19 cellular contexts compared by ENCODE assay signal in the genomic region with DNA sequence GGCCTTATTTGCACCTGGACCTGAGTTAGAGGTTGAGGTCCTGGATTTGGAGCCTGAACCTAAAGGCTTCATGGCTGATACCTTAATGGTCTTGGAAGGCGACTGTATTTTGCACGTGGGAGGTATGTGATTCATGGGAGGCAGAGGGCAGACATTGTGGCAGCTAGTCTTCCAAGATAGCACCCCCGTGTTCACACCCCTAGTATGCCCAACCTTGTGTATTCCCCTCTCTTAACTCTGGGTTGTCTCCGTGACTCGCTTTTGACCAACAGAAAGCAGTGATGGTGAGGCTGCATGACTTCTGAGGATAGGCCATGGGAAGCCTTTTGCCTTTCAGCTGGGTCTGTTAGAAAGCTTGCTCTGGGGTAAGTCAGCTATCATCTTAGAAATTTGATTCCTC. TPM values are rescaled to one million over a fixed set of nuclear protein-coding genes. Genes with fewer than 3 reads are reported as not detected.
"Had no signal": no experiment of that assay in that cellular context is flagged by ENCODE, and none has a peak within 500 bp of the region (broad histone marks: within the 10 kb centered on the region; RNA-seq: fewer than 3 reads in every experiment).

No MANE protein-coding gene starts in this region.

- H3K36me3 ChIP-seq: neutrophil, sigmoid colon, thyroid gland, upper lobe of left lung had no signal

- H3K27me3 ChIP-seq: neutrophil, sigmoid colon, thyroid gland, upper lobe of left lung had no signal

- H3K4me3 ChIP-seq: coronary artery, mucosa of descending colon, sigmoid colon, skin epidermis, thyroid gland, upper lobe of left lung had no signal

- DNase-seq: effector CD4-positive, alpha-beta T cell; endodermal cell; foreskin melanocyte; hippocampal formation; mammary epithelial cell; mucosa of descending colon; naive thymus-derived CD8-positive, alpha-beta T cell; sigmoid colon; stimulated activated CD4-positive, alpha-beta T cell treated with anti-CD3 and anti-CD28 coated beads, Interleukin-2, amount 100 ng/mL, for 24 hours; stimulated activated CD4-positive, alpha-beta T cell treated with anti-CD3 and anti-CD28 coated beads, Interleukin-4, amount 100 ng/mL, for 4 hours; stimulated activated naive B cell treated with anti-CD40 and anti-IgM and Interleukin-4, amounts not matched to agents 10 μg/mL and 1 μg/mL and 100 μg/mL, for 72 hours; stimulated activated naive CD8-positive, alpha-beta T cell treated with anti-CD3 and anti-CD28 coated beads, Interleukin-15, amount 100 ng/mL, for 72 hours; thyroid gland; upper lobe of left lung had no signal

- ATAC-seq: left lobe of liver; mucosa of descending colon; naive thymus-derived CD8-positive, alpha-beta T cell; stimulated activated naive B cell treated with anti-CD40 and anti-IgM and Interleukin-4, amounts not matched to agents 10 μg/mL and 1 μg/mL and 100 μg/mL, for 72 hours; stimulated activated naive CD8-positive, alpha-beta T cell treated with anti-CD3 and anti-CD28 coated beads, Interleukin-15, amount 100 ng/mL, for 72 hours had no signal

- H3K9me3 ChIP-seq: mucosa of descending colon, neutrophil, sigmoid colon, thyroid gland, upper lobe of left lung had no signal

- H3K27ac ChIP-seq: coronary artery, neutrophil, sigmoid colon, thyroid gland, upper lobe of left lung had no signal

RNA-seq across cellular contexts. Expression of gene HAAO, which starts 45.8 kb away (rescaled TPM):
- total RNA-seq: dermis microvascular lymphatic vessel endothelial cell had no signal
